ENCODE assay signal across 8 cellular contexts in the genomic region with DNA sequence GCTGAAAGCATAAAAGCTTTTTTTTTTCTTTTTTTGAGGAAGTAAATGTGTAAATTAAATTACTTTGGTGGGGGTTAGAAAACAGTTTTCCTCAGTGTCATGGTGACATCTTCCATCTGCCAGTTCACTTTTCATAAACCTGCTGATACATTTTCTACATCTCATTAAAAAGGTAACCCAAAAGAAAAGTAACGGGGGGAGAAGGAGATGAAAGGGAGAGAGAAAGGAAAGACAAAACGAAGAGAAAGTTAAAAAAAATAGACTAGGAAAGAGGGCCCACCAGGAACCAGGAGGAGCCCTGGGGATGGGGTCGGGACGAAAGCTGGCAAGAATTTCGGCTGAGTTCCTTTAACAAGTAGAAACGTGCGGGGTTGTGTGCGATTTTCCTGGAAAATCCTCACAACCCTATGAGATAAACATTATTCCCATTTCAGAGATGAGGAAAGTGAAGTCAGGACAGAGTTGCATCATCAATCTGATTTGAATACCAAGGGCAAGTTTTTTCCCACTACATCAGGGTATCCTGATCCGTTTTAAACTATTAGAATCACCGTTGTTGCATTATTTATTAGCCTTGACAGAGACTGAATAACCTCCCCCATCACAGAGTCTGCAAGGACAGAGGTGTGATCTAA. TPM values are rescaled to one million over a fixed set of nuclear protein-coding genes. Genes with fewer than 3 reads are reported as not detected.
DNase-seq lines count a peak whose midpoint lies in the region; ATAC-seq, FAIRE-seq and TF ChIP-seq lines count a peak whose summit lies in the region.

No MANE protein-coding gene starts in this region.

- TF ChIP-seq CTCF in HCT116 (IDR thresholded peaks at IDR 0.05 in 2 of 3, conservative IDR thresholded peaks at IDR 0.05 in 1 of 3; ENCODE audit: borderline replicate concordance in 1 of 3, insufficient read depth in 1 of 3, low read depth in 2 of 3, low read length in 2 of 3), result no peak

- H2AFZ ChIP-seq in HCT116 (ENCODE audit: low read depth, low read length, poor library complexity, severe bottlenecking), result peak overlapping the region; percentile 75

- no TSS peak for BruUV-seq in HCT116 (replicated peaks; lab: Mats Ljungman, UMichigan)

- no peak for TF ChIP-seq POLR2A in HCT116 (IDR thresholded peaks at IDR 0.05; ENCODE audit: borderline replicate concordance, extremely low read depth, insufficient read depth, insufficient read length)

- H3K4me3 ChIP-seq in HCT116 (replicated peaks in 1 of 2; ENCODE audit: low read depth in 1 of 2, low read length in 2 of 2), result peak overlapping the region; percentile 47 to 58
- H3K4me3 ChIP-seq in iPS-18a (ENCODE audit: low read length), result peak overlapping the region; percentile 65
- H3K4me3 ChIP-seq in skeletal muscle satellite cell (ENCODE audit: low read length), result peak overlapping the region; percentile 69
- peak overlapping the region in 1 of 2 donors; percentile 53 for H3K4me3 ChIP-seq in small intestine (ENCODE audit: low read depth in 1 of 2, low read length in 2 of 2)

- peaks cover 8 to 43% of the 10 kb centered on the region in 2 experiments; a peak in 3 of 4 replicates for H3K4me1 ChIP-seq in HCT116 (ENCODE audit: control insufficient read depth in 1 of 2, insufficient read depth in 2 of 2, low read length in 2 of 2)
- H3K4me1 ChIP-seq in iPS-18a (ENCODE audit: control insufficient read depth, low read depth, low read length), result peaks cover 33% of the 10 kb centered on the region
- H3K4me1 ChIP-seq in skeletal muscle satellite cell (ENCODE audit: control insufficient read depth, insufficient read depth, low read length), result peaks cover 69% of the 10 kb centered on the region
- H3K4me1 ChIP-seq in small intestine (ENCODE audit: control insufficient read depth in 2 of 2, insufficient read depth in 1 of 2, low read depth in 1 of 2, low read length in 1 of 2), result no peaks in the 10 kb centered on the region

- WGBS in small intestine, 3 donors, result 84 to 89% (median 88%) methylated on average over 10 of the region's 10 CpGs

- H4K20me1 ChIP-seq in HCT116 (ENCODE audit: insufficient read depth), result no peaks in the 10 kb centered on the region

- H3K9me2 ChIP-seq in HCT116 (ENCODE audit: insufficient read depth), result no peaks in the 10 kb centered on the region

- no peak overlapping the region for H3K27ac ChIP-seq in HCT116 (ENCODE audit: low read depth, low read length)
- H3K27ac ChIP-seq in iPS-18a (ENCODE audit: low read length), result no peak overlapping the region
- H3K27ac ChIP-seq in small intestine (ENCODE audit: low read depth in 1 of 2, low read length in 1 of 2), result no peak overlapping the region

- no peak for FAIRE-seq in small intestine (lab: Jason Lieb, UNC)

- H3K9me3 ChIP-seq in HCT116 (ENCODE audit: control insufficient read depth in 1 of 2, insufficient read depth in 1 of 2, low read depth in 1 of 2, low read length in 2 of 2) (no peaks in the 10 kb centered on the region), iPS-18a (ENCODE audit: control insufficient read depth, low read depth, low read length) (no peaks in the 10 kb centered on the region), skeletal muscle satellite cell (replicated peaks; ENCODE audit: low read length) (no peaks in the 10 kb centered on the region), small intestine (ENCODE audit: control insufficient read depth, low read depth) (no peaks in the 10 kb centered on the region)

- H3K79me2 ChIP-seq in HCT116 (ENCODE audit: insufficient read depth, low read length), result no peaks in the 10 kb centered on the region

- H3K9ac ChIP-seq in HCT116 (ENCODE audit: low read length), result peak overlapping the region; percentile 41; the same call in 1 of the 2 replicates
- H3K9ac ChIP-seq in iPS-18a (ENCODE audit: low read length), result peak overlapping the region; percentile 37
- peak overlapping the region; percentile 70 for H3K9ac ChIP-seq in skeletal muscle satellite cell (ENCODE audit: low read depth, low read length)

- RAD21 ChIA-PET in HCT116 (lab: Charles Lee; ENCODE audit: low non-redundant PET in 1 of 2, low total read pairs in 2 of 2, uncharacterized antibody in 2 of 2, unreplicated experiment in 2 of 2), result no interaction called here

- no peak for DNase-seq in HCT116 (ENCODE audit: low read depth, low spot score)
- no peak for DNase-seq in activated T-helper 2 cell treated with anti-CD3 and anti-CD28 coated beads, Interferon-gamma antibody, Interleukin-2, Interleukin-4, amounts not matched to agents 10 μg/mL and 5 μg/mL and 100 μg/mL, durations not matched to agents 14 hours and 24 hours and 36 hours (ENCODE audit: low spot score)
- no peak for DNase-seq in NCI-H2081 treated with DMSO at 0.1 percent for 48 hours (lab: John Stamatoyannopoulos, UW)
- DNase-seq in small intestine, result no peak
- no peak for DNase-seq in stimulated activated CD4-positive, alpha-beta T cell treated with anti-CD3 and anti-CD28 coated beads, Interleukin-2, amount 100 ng/mL, for 24 hours
- no peak for DNase-seq in KBM-7

- CTCF ChIA-PET in HCT116 (lab: Charles Lee), result interaction anchor here (1.0 to 1.2 kb wide), 2 partner anchors 14 to 229 kb away, joined by 3 to 4 read pairs; no protein-coding TSS in a partner anchor

- in situ Hi-C loops in KBM-7 (cut with MboI; ENCODE audit: low pct_unique_long_range_greater_than_20kb, low sequenced_read_pairs), result loop anchor here (25.0 kb wide), 1 partner anchor 213 kb away; no protein-coding TSS in a partner anchor

- POLR2A ChIA-PET in HCT116 (lab: Charles Lee), result interaction anchor here (0.9 kb wide), 1 partner anchor 24 kb away, joined by 3 read pairs; no protein-coding TSS in a partner anchor

- H3K36me3 ChIP-seq in HCT116 (ENCODE audit: control insufficient read depth in 1 of 2, insufficient read depth in 2 of 2, low read length in 2 of 2), result no peaks in the 10 kb centered on the region
- no peaks in the 10 kb centered on the region for H3K36me3 ChIP-seq in iPS-18a (ENCODE audit: control insufficient read depth, low read depth, low read length)
- H3K36me3 ChIP-seq in skeletal muscle satellite cell (ENCODE audit: insufficient read depth, low read length), result no peaks in the 10 kb centered on the region
- H3K36me3 ChIP-seq in small intestine (ENCODE audit: control insufficient read depth in 2 of 2, insufficient read depth in 2 of 2, low read length in 2 of 2), result no peaks in the 10 kb centered on the region

- no peaks in the 10 kb centered on the region for H3K27me3 ChIP-seq in HCT116 (ENCODE audit: insufficient read depth, low read length)
- H3K27me3 ChIP-seq in iPS-18a (ENCODE audit: control insufficient read depth, insufficient read depth, low read length), result peaks cover 14% of the 10 kb centered on the region
- H3K27me3 ChIP-seq in skeletal muscle satellite cell (ENCODE audit: control insufficient read depth, insufficient read depth, low read length), result no peaks in the 10 kb centered on the region
- no peaks in the 10 kb centered on the region for H3K27me3 ChIP-seq in small intestine (ENCODE audit: control insufficient read depth in 2 of 2, insufficient read depth in 2 of 2, low read length in 2 of 2)

- H3K4me2 ChIP-seq in HCT116 (ENCODE audit: low read length) (peak overlapping the region; percentile 82), skeletal muscle satellite cell (ENCODE audit: low read length) (peak overlapping the region; percentile 81)

- no peak for ATAC-seq in HCT116

- no peaks in the 10 kb centered on the region for H3K4me1 Mint-ChIP-seq in activated T-helper 2 cell treated with anti-CD3 and anti-CD28 coated beads, Interferon-gamma antibody, Interleukin-2, Interleukin-4, amounts not matched to agents 10 μg/mL and 5 μg/mL and 100 μg/mL, durations not matched to agents 14 hours and 24 hours and 36 hours (ENCODE audit: low read depth)

- no peak overlapping the region for H3K27ac Mint-ChIP-seq in activated T-helper 2 cell treated with anti-CD3 and anti-CD28 coated beads, Interferon-gamma antibody, Interleukin-2, Interleukin-4, amounts not matched to agents 10 μg/mL and 5 μg/mL and 100 μg/mL, durations not matched to agents 14 hours and 24 hours and 36 hours

- no peaks in the 10 kb centered on the region for H3K9me3 Mint-ChIP-seq in activated T-helper 2 cell treated with anti-CD3 and anti-CD28 coated beads, Interferon-gamma antibody, Interleukin-2, Interleukin-4, amounts not matched to agents 10 μg/mL and 5 μg/mL and 100 μg/mL, durations not matched to agents 14 hours and 24 hours and 36 hours

- peak overlapping the region; percentile 35 for H3K4me3 Mint-ChIP-seq in activated T-helper 2 cell treated with anti-CD3 and anti-CD28 coated beads, Interferon-gamma antibody, Interleukin-2, Interleukin-4, amounts not matched to agents 10 μg/mL and 5 μg/mL and 100 μg/mL, durations not matched to agents 14 hours and 24 hours and 36 hours (ENCODE audit: low read depth)

- no peak for TF ChIP-seq RAD21 in HCT116 (IDR thresholded peaks at IDR 0.05; ENCODE audit: low read depth)

- H3K27me3 Mint-ChIP-seq in activated T-helper 2 cell treated with anti-CD3 and anti-CD28 coated beads, Interferon-gamma antibody, Interleukin-2, Interleukin-4, amounts not matched to agents 10 μg/mL and 5 μg/mL and 100 μg/mL, durations not matched to agents 14 hours and 24 hours and 36 hours (ENCODE audit: low read depth), result peaks cover 31% of the 10 kb centered on the region

- no peaks in the 10 kb centered on the region for H3K36me3 Mint-ChIP-seq in activated T-helper 2 cell treated with anti-CD3 and anti-CD28 coated beads, Interferon-gamma antibody, Interleukin-2, Interleukin-4, amounts not matched to agents 10 μg/mL and 5 μg/mL and 100 μg/mL, durations not matched to agents 14 hours and 24 hours and 36 hours (ENCODE audit: low read depth)

- intact Hi-C loops in HCT116 (cut with micrococcal nuclease), result loop anchor here (2.0 to 10.0 kb wide), 2 partner anchors 55 to 135 kb away; partner anchors contain the start of gene RNF217
- intact Hi-C loops in activated T-helper 2 cell treated with anti-CD3 and anti-CD28 coated beads, Interferon-gamma antibody, Interleukin-2, Interleukin-4, amounts not matched to agents 10 μg/mL and 5 μg/mL and 100 μg/mL, durations not matched to agents 14 hours and 24 hours and 36 hours (cut with micrococcal nuclease), result no loop called here

TF ChIP-seq in HCT116, 20 proteins besides CTCF, POLR2A, EP300 and RAD21 (continues in another document):
- TF ChIP-seq POLR2AphosphoS5 (IDR thresholded peaks at IDR 0.05; ENCODE audit: low read depth, low read length) (no peak), EGR1 (IDR thresholded peaks at IDR 0.05; ENCODE audit: low read depth) (no peak), SIN3A (IDR thresholded peaks at IDR 0.05; ENCODE audit: low read depth) (0 out of 2 replicates have a peak, but pooled peaks have one; percentile 3), FOSL1 (IDR thresholded peaks at IDR 0.05; ENCODE audit: low read depth) (no peak), SP1 (IDR thresholded peaks at IDR 0.05; ENCODE audit: low read depth) (0 out of 2 replicates have a peak, but pooled peaks have one; percentile 0), YY1 (IDR thresholded peaks at IDR 0.05; ENCODE audit: extremely low read depth, insufficient replicate concordance, low read depth, low read length) (no peak)

RNA-seq across cellular contexts. Expression of gene TPD52L1, which starts 53.4 kb away (rescaled TPM):
- total RNA-seq in HCT116 (2021; ENCODE audit: unreplicated experiment), result 64.1 TPM
- polyA plus RNA-seq in HCT116 (2012), result 86.8 and 90.6 TPM in 2 replicates
- total RNA-seq in activated T-helper 2 cell treated with anti-CD3 and anti-CD28 coated beads, Interferon-gamma antibody, Interleukin-2, Interleukin-4, amounts not matched to agents 10 μg/mL and 5 μg/mL and 100 μg/mL, durations not matched to agents 14 hours and 24 hours and 36 hours, result not detected in 2 replicates
- total RNA-seq in skeletal muscle satellite cell (2012; rRNA removed), result 2.2 and 3.8 TPM in 2 replicates
- 10 to 100 TPM; 10.8 to 40.6 (median 20.8) TPM for polyA plus RNA-seq in small intestine

Comparison
In these comparisons a context has a peak if more than half of its experiments do, and no peak if none do; other contexts are left out.
1. RNA of gene TPD52L1, which starts 53.4 kb away (total RNA-seq): 64.1 TPM in HCT116 (single experiment); not detected in activated T-helper 2 cell treated with anti-CD3 and anti-CD28 coated beads, Interferon-gamma antibody, Interleukin-2, Interleukin-4, amounts not matched to agents 10 μg/mL and 5 μg/mL and 100 μg/mL, durations not matched to agents 14 hours and 24 hours and 36 hours; every median in the first group is over 10 times any median in the second.
2. Peak in every context shown above with its lines, with median percentiles within 50 percentile points of each other: H3K9ac ChIP-seq.